Comparison of ENCODE assay signal across 1 cellular context in genomic region chr13:27663947-27664346, GRCh38.
TF ChIP-seq lines count a peak whose summit lies in the region.

No MANE protein-coding gene starts in this region.

TF ChIP-seq in GM23338, 12 proteins besides CTCF, POLR2A, EP300 and RAD21:
- no peak for TF ChIP-seq REST (IDR thresholded peaks at IDR 0.05; ENCODE audit: unreplicated experiment)
- no peak for TF ChIP-seq ZNF114 (CRISPR knock-in tag; IDR thresholded peaks at IDR 0.05)
- no peak for TF ChIP-seq CREB1 (CRISPR knock-in tag; IDR thresholded peaks at IDR 0.05; ENCODE audit: low read depth)
- TF ChIP-seq EZH2phosphoT487 (IDR thresholded peaks at IDR 0.05; ENCODE audit: unreplicated experiment) = no peak
- TF ChIP-seq POLR2AphosphoS5 (IDR thresholded peaks at IDR 0.05; ENCODE audit: low read depth) = no peak
- no peak for TF ChIP-seq NANOG (IDR thresholded peaks at IDR 0.05; ENCODE audit: borderline replicate concordance)
- TF ChIP-seq ZNF331 (CRISPR knock-in tag; IDR thresholded peaks at IDR 0.05; ENCODE audit: low read depth) = no peak
